28 cellular contexts compared by ENCODE assay signal in the genomic region with DNA sequence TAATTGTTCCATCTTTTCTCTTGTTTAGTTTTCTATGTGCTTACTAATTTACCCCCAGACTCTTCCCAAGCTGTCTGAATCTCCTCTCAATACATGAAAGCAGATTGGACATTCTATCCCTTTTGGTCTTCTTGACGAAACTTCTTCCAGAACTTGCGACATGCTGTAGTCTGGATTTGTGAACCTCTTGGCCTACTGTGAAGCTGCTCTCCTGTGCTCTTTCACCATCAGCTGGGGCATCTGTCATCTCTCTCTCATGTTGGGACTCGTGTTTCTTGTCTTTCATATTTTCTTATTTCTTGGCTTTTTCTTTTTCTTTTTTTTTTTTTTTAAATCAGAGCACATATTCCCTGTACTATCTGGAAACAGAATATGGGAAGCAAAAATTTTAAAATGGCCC.
"Had no signal": no experiment of that assay in that cellular context is flagged by ENCODE, and none has a peak within 500 bp of the region (broad histone marks: within the 10 kb centered on the region; RNA-seq: fewer than 3 reads in every experiment).

No MANE protein-coding gene starts in this region.

- H3K27ac Mint-ChIP-seq: mesothelial cell of epicardium; progenitor cell of endocrine pancreas; stimulated activated naive CD8-positive, alpha-beta T cell treated with anti-CD3 and anti-CD28 coated beads, Interleukin-15, amount 100 ng/mL, for 72 hours had no signal

- H3K4me3 ChIP-seq: dorsolateral prefrontal cortex, esophagus muscularis mucosa, heart right ventricle, left lung, mucosa of descending colon, skin epidermis, suprapubic skin, transverse colon, upper lobe of right lung, uterus had no signal

- H3K27ac ChIP-seq: dorsolateral prefrontal cortex, esophagus muscularis mucosa, heart right ventricle, left lung, parathyroid adenoma, skin epidermis, suprapubic skin, transverse colon, upper lobe of right lung, uterus had no signal

- H3K36me3 ChIP-seq: uterus had no signal

- H3K27me3 ChIP-seq: dorsolateral prefrontal cortex, esophagus muscularis mucosa, heart right ventricle, left lung, suprapubic skin, transverse colon, upper lobe of right lung, uterus had no signal

- H3K9me3 ChIP-seq: suprapubic skin, upper lobe of right lung, uterus had no signal

- ATAC-seq: heart right ventricle; left cardiac atrium; left lung; mucosa of descending colon; natural killer cell treated with Interleukin-12 subunit alpha and Interleukin-12 subunit beta and Interleukin-15 and Interleukin-18, amount 100 ng/mL, for 72 hours; sciatic nerve; stimulated activated naive CD8-positive, alpha-beta T cell treated with anti-CD3 and anti-CD28 coated beads, Interleukin-15, amount 100 ng/mL, for 72 hours; upper lobe of right lung had no signal

- H3K27me3 Mint-ChIP-seq: naive B cell; natural killer cell treated with Interleukin-12 subunit alpha and Interleukin-12 subunit beta and Interleukin-15 and Interleukin-18, amount 100 ng/mL, for 72 hours; progenitor cell of endocrine pancreas; stimulated activated naive CD8-positive, alpha-beta T cell treated with anti-CD3 and anti-CD28 coated beads, Interleukin-15, amount 100 ng/mL, for 72 hours had no signal

- H3K4me1 Mint-ChIP-seq: neural crest cell had no signal

- DNase-seq: dorsolateral prefrontal cortex; effector CD4-positive, alpha-beta T cell; foreskin melanocyte; glutamatergic neuron; heart right ventricle; hippocampal formation; left cardiac atrium; left lung; mesenchymal stem cell; mucosa of descending colon; naive B cell; stimulated activated CD4-positive, alpha-beta T cell treated with anti-CD3 and anti-CD28 coated beads, Interleukin-1b, Interleukin-23, amount 100 ng/mL, for 48 hours; stimulated activated CD4-positive, alpha-beta T cell treated with anti-CD3 and anti-CD28 coated beads, Interleukin-4, amount 100 ng/mL, for 1 hour; stimulated activated CD8-positive, alpha-beta memory T cell treated with anti-CD3 and anti-CD28 coated beads, Interleukin-4, amount 100 ng/mL, for 48 hours; stimulated activated naive CD4-positive, alpha-beta T cell; stimulated activated naive CD8-positive, alpha-beta T cell treated with anti-CD3 and anti-CD28 coated beads, Interleukin-15, amount 100 ng/mL, for 72 hours; transverse colon; upper lobe of right lung; uterus had no signal

- H3K4me3 Mint-ChIP-seq: mesothelial cell of epicardium; naive B cell; natural killer cell treated with Interleukin-12 subunit alpha and Interleukin-12 subunit beta and Interleukin-15 and Interleukin-18, amount 100 ng/mL, for 72 hours; stimulated activated naive CD8-positive, alpha-beta T cell treated with anti-CD3 and anti-CD28 coated beads, Interleukin-15, amount 100 ng/mL, for 72 hours had no signal
